In genomic region chr7:49187543-49188268, GRCh38 we compare ENCODE assay signal across 19 cellular contexts.
DNase-seq lines count a peak whose midpoint lies in the region; ATAC-seq and TF ChIP-seq lines count a peak whose summit lies in the region.
"Had no signal": no experiment of that assay in that cellular context is flagged by ENCODE, and none has a peak within 500 bp of the region (broad histone marks: within the 10 kb centered on the region; RNA-seq: fewer than 3 reads in every experiment).

No MANE protein-coding gene starts in this region.

- H3K9me3 Mint-ChIP-seq in immature natural killer cell (peaks cover 3 to 26% (median 9%) of the 10 kb centered on the region in 6 donors), CD14-positive monocyte (no peaks in the 10 kb centered on the region)
- H3K9me3 Mint-ChIP-seq: activated naive CD4-positive, alpha-beta T cell treated with anti-CD3 and anti-CD28 coated beads, Interleukin-2, amount 50 U/mL, for 24 hours had no signal

- no peaks in the 10 kb centered on the region for H3F3A ChIP-seq in OCI-LY1 (ENCODE audit: insufficient read depth, low read length)

- H3K9ac ChIP-seq in OCI-LY1 (ENCODE audit: low read length): no peak overlapping the region

- H3K4me1 Mint-ChIP-seq in immature natural killer cell (no peaks in the 10 kb centered on the region), CD14-positive monocyte (no peaks in the 10 kb centered on the region)
- H3K4me1 Mint-ChIP-seq: activated naive CD4-positive, alpha-beta T cell treated with anti-CD3 and anti-CD28 coated beads, Interleukin-2, amount 50 U/mL, for 24 hours had no signal

- H3K4me3 ChIP-seq in OCI-LY1 (ENCODE audit: low read depth, low read length, poor library complexity, severe bottlenecking): no peak overlapping the region
- H3K4me3 ChIP-seq: psoas muscle had no signal

- H3K27ac Mint-ChIP-seq in immature natural killer cell (no peak overlapping the region), CD14-positive monocyte (no peak overlapping the region)
- H3K27ac Mint-ChIP-seq: activated naive CD4-positive, alpha-beta T cell treated with anti-CD3 and anti-CD28 coated beads, Interleukin-2, amount 50 U/mL, for 24 hours had no signal

- no peaks in the 10 kb centered on the region for H3K79me2 ChIP-seq in OCI-LY1 (ENCODE audit: insufficient read depth, low read length)

- H3K36me3 ChIP-seq in OCI-LY1 (ENCODE audit: insufficient read depth, low read length): no peaks in the 10 kb centered on the region

- H3K27me3 Mint-ChIP-seq in immature natural killer cell (ENCODE audit: low read depth in 3 of 3): no peaks in the 10 kb centered on the region
- no peaks in the 10 kb centered on the region for H3K27me3 Mint-ChIP-seq in CD14-positive monocyte (ENCODE audit: low read depth in 3 of 3)
- H3K27me3 Mint-ChIP-seq: activated naive CD4-positive, alpha-beta T cell treated with anti-CD3 and anti-CD28 coated beads, Interleukin-2, amount 50 U/mL, for 24 hours had no signal

- peak; percentile 0 for DNase-seq in NCI-H2107 treated with DMSO at 0.1 percent for 48 hours (lab: John Stamatoyannopoulos, UW; ENCODE audit: unreplicated experiment)
- no peak for DNase-seq in NCI-H2107 (lab: John Stamatoyannopoulos, UW)
- peak; percentile 36 for DNase-seq in H4 (ENCODE audit: low spot score)
- DNase-seq in iPS DF 19.7 (ENCODE audit: low read depth, low spot score): peak; percentile 47
- DNase-seq in immature natural killer cell: no peak
- DNase-seq in CD14-positive monocyte (ENCODE audit: low spot score): no peak
- DNase-seq: activated CD8-positive, alpha-beta memory T cell treated with anti-CD3 and anti-CD28 coated beads, Interleukin-2, amount 50 U/mL, for 4 hours; effector memory CD4-positive, alpha-beta T cell; foreskin fibroblast; kidney; NCI-H1930; psoas muscle; substantia nigra had no signal

- intact Hi-C loops in CD14-positive monocyte (cut with micrococcal nuclease): no loop called here

- no peaks in the 10 kb centered on the region for H3K9me2 ChIP-seq in OCI-LY1 (ENCODE audit: low read depth, low read length)

- no peaks in the 10 kb centered on the region for H3K9me3 ChIP-seq in OCI-LY1 (ENCODE audit: low read length)
- H3K9me3 ChIP-seq: psoas muscle had no signal

- H2AFZ ChIP-seq in OCI-LY1 (ENCODE audit: low read length): no peak overlapping the region

- H3K36me3 Mint-ChIP-seq in immature natural killer cell (no peaks in the 10 kb centered on the region), CD14-positive monocyte (no peaks in the 10 kb centered on the region)
- H3K36me3 Mint-ChIP-seq: activated naive CD4-positive, alpha-beta T cell treated with anti-CD3 and anti-CD28 coated beads, Interleukin-2, amount 50 U/mL, for 24 hours had no signal

- peak; percentile 49 for TF ChIP-seq CTCF in OCI-LY1 (IDR thresholded peaks at IDR 0.05; ENCODE audit: low read length)
- TF ChIP-seq CTCF in CD14-positive monocyte (IDR thresholded peaks at IDR 0.05): no peak

- H3K4me3 Mint-ChIP-seq in immature natural killer cell: no peak overlapping the region
- H3K4me3 Mint-ChIP-seq in CD14-positive monocyte: no peak overlapping the region
- H3K4me3 Mint-ChIP-seq: activated naive CD4-positive, alpha-beta T cell treated with anti-CD3 and anti-CD28 coated beads, Interleukin-2, amount 50 U/mL, for 24 hours had no signal

- H3K4me1 ChIP-seq in OCI-LY1 (ENCODE audit: insufficient read depth, low read length, severe bottlenecking): no peaks in the 10 kb centered on the region
- H3K4me1 ChIP-seq: Caco-2, psoas muscle had no signal

- ATAC-seq in GM18498 (IDR thresholded peaks at IDR 0.05; ENCODE audit: unreplicated experiment): no peak
- ATAC-seq: activated CD4-positive, CD25-positive, alpha-beta regulatory T cell treated with anti-CD3 and anti-CD28 coated beads, Interleukin-2, amount 50 U/mL, for 24 hours; HepG2; psoas muscle had no signal

- no peaks in the 10 kb centered on the region for H4K20me1 ChIP-seq in OCI-LY1 (ENCODE audit: insufficient read depth, low read length)

- no peak overlapping the region for H3K27ac ChIP-seq in OCI-LY1 (ENCODE audit: low read depth, low read length, poor library complexity, severe bottlenecking)
- H3K27ac ChIP-seq: psoas muscle had no signal

- no peak overlapping the region for H3K4me2 ChIP-seq in OCI-LY1 (ENCODE audit: low read length)

- H3K27me3 ChIP-seq in OCI-LY1 (ENCODE audit: insufficient read depth, low read length): no peaks in the 10 kb centered on the region

Comparison
In these comparisons a context has a peak if more than half of its experiments do, and no peak if none do; other contexts are left out.
1. DNase-seq: peak in NCI-H2107 treated with DMSO at 0.1 percent for 48 hours (single experiment), H4 (single experiment) and iPS DF 19.7 (single experiment); none in NCI-H2107 (single experiment), immature natural killer cell (0 of 3) and CD14-positive monocyte (single experiment).